In genomic region chr12:110403975-110404675, GRCh38 we compare ENCODE assay signal across 8 cellular contexts. TPM values are rescaled to one million over a fixed set of nuclear protein-coding genes. Genes with fewer than 3 reads are reported as not detected.
DNase-seq lines count a peak whose midpoint lies in the region; ATAC-seq lines count a peak whose summit lies in the region.

No MANE protein-coding gene starts in this region.

- H3K27me3 ChIP-seq in layer of hippocampus (ENCODE audit: control insufficient read depth, insufficient read depth, low read length): no peaks in the 10 kb centered on the region

- no peaks in the 10 kb centered on the region for H3K9me3 Mint-ChIP-seq in activated CD4-positive, alpha-beta T cell treated with anti-CD3 and anti-CD28 coated beads, Interleukin-2, amount 10 ng/mL, durations not matched to agents 24 days and 14 days

- no peaks in the 10 kb centered on the region for H3K27me3 Mint-ChIP-seq in activated CD4-positive, alpha-beta T cell treated with anti-CD3 and anti-CD28 coated beads, Interleukin-2, amount 10 ng/mL, durations not matched to agents 24 days and 14 days

- ATAC-seq in HG03097 (IDR thresholded peaks at IDR 0.05; ENCODE audit: low FRiP score, unreplicated experiment) (peak; percentile 30), HG03378 (IDR thresholded peaks at IDR 0.05; ENCODE audit: unreplicated experiment) (no peak)

- H3K27ac ChIP-seq in cingulate gyrus (ENCODE audit: low read depth, low read length) (peak overlapping the region; percentile 100), layer of hippocampus (ENCODE audit: low read depth, low read length) (peak overlapping the region; percentile 100)

- peak overlapping the region; percentile 98 for H3K27ac Mint-ChIP-seq in activated CD4-positive, alpha-beta T cell treated with anti-CD3 and anti-CD28 coated beads, Interleukin-2, amount 10 ng/mL, durations not matched to agents 24 days and 14 days

- intact Hi-C loops in activated CD4-positive, alpha-beta T cell treated with anti-CD3 and anti-CD28 coated beads, Interleukin-2, amount 10 ng/mL, durations not matched to agents 24 days and 14 days (cut with micrococcal nuclease): loop anchor here (1.0 to 5.0 kb wide), 2 partner anchors 27 to 98 kb away; partner anchors contain the start of genes RAD9B and VPS29

- DNase-seq in DMS53 treated with DMSO at 0.1 percent for 48 hours (lab: John Stamatoyannopoulos, UW; ENCODE audit: unreplicated experiment): peak; percentile 88
- peak; percentile 29 for DNase-seq in NCI-H446 treated with DMSO at 0.1 percent for 48 hours (lab: John Stamatoyannopoulos, UW)
- peak; percentile 94 for DNase-seq in activated CD4-positive, alpha-beta T cell treated with anti-CD3 and anti-CD28 coated beads, Interleukin-2, amount 10 ng/mL, durations not matched to agents 24 days and 14 days
- peak; percentile 49 to 50 for DNase-seq in stimulated activated CD4-positive, alpha-beta T cell treated with anti-CD3 and anti-CD28 coated beads, Interleukin-1b, Interleukin-23, amount 100 ng/mL, for 1 hour (ENCODE audit: low read depth in 2 of 2)

- H3K4me3 Mint-ChIP-seq in activated CD4-positive, alpha-beta T cell treated with anti-CD3 and anti-CD28 coated beads, Interleukin-2, amount 10 ng/mL, durations not matched to agents 24 days and 14 days: peak overlapping the region; percentile 99

- H3K36me3 Mint-ChIP-seq in activated CD4-positive, alpha-beta T cell treated with anti-CD3 and anti-CD28 coated beads, Interleukin-2, amount 10 ng/mL, durations not matched to agents 24 days and 14 days (ENCODE audit: low read depth): peaks cover 22% of the 10 kb centered on the region

- peaks cover 15% of the 10 kb centered on the region for H3K4me1 Mint-ChIP-seq in activated CD4-positive, alpha-beta T cell treated with anti-CD3 and anti-CD28 coated beads, Interleukin-2, amount 10 ng/mL, durations not matched to agents 24 days and 14 days

RNA-seq across cellular contexts. Expression of gene ANAPC7, which starts 0.6 kb away (rescaled TPM):
- 71.4 and 77.4 TPM in 2 replicates for total RNA-seq in activated CD4-positive, alpha-beta T cell treated with anti-CD3 and anti-CD28 coated beads, Interleukin-2, amount 10 ng/mL, durations not matched to agents 24 days and 14 days

RNA-seq across cellular contexts. Expression of gene ARPC3, which starts 46.0 kb away (rescaled TPM):
- 285 and 300 TPM in 2 replicates for total RNA-seq in activated CD4-positive, alpha-beta T cell treated with anti-CD3 and anti-CD28 coated beads, Interleukin-2, amount 10 ng/mL, durations not matched to agents 24 days and 14 days

Comparison
In these comparisons a context has a peak if more than half of its experiments do, and no peak if none do; other contexts are left out.
1. DNase-seq: peak in every context shown above with its lines; median percentile 94 in activated CD4-positive, alpha-beta T cell treated with anti-CD3 and anti-CD28 coated beads, Interleukin-2, amount 10 ng/mL, durations not matched to agents 24 days and 14 days; 88 in DMS53 treated with DMSO at 0.1 percent for 48 hours; 50 in stimulated activated CD4-positive, alpha-beta T cell treated with anti-CD3 and anti-CD28 coated beads, Interleukin-1b, Interleukin-23, amount 100 ng/mL, for 1 hour; 29 in NCI-H446 treated with DMSO at 0.1 percent for 48 hours.